ENCODE assay signal across 1 cellular context in genomic region chr4:76087007-76087769, GRCh38.
TF ChIP-seq lines count a peak whose summit lies in the region.

No MANE protein-coding gene starts in this region.

TF ChIP-seq in K562, 482 proteins besides CTCF, POLR2A, EP300 and RAD21 (continued from another document and continues in another):
- TF ChIP-seq STAT6 (CRISPR knock-in tag; IDR thresholded peaks at IDR 0.05): no peak
- TF ChIP-seq CBX3 (IDR thresholded peaks at IDR 0.05; ENCODE audit: borderline replicate concordance in 1 of 2, low read length in 2 of 2): peak in 1 of 2 experiments; percentile 89; a peak in 2 of 3 replicates
- no peak for TF ChIP-seq SIRT6 (IDR thresholded peaks at IDR 0.05; ENCODE audit: low read depth, low read length)
- TF ChIP-seq ATF1 (CRISPR knock-in tag; IDR thresholded peaks at IDR 0.05): no peak
- peak; percentile 31; the same call in 1 of the 2 replicates for TF ChIP-seq ATF1 (tag; IDR thresholded peaks at IDR 0.05)
- peak in 1 of 2 experiments; percentile 79; a peak in 1 of 4 replicates for TF ChIP-seq HDAC1 (IDR thresholded peaks at IDR 0.05)
- no peak for TF ChIP-seq ILK (tag; IDR thresholded peaks at IDR 0.05; ENCODE audit: borderline replicate concordance, low read depth)
- TF ChIP-seq FIP1L1 (IDR thresholded peaks at IDR 0.05; ENCODE audit: low read depth, low read length, poor library complexity, severe bottlenecking): no peak
- TF ChIP-seq CHD1 (IDR thresholded peaks at IDR 0.05; ENCODE audit: low read length): no peak
- TF ChIP-seq XRCC3 (IDR thresholded peaks at IDR 0.05): no peak
- TF ChIP-seq RFX7 (CRISPR knock-in tag; IDR thresholded peaks at IDR 0.05): no peak
- no peak for TF ChIP-seq TCF3 (CRISPR knock-in tag; IDR thresholded peaks at IDR 0.05)
- TF ChIP-seq FOXK2 (conservative IDR thresholded peaks at IDR 0.05 in 1 of 2, IDR thresholded peaks at IDR 0.05 in 1 of 2; ENCODE audit: low read depth in 2 of 2): peak; percentile 86 to 87
- TF ChIP-seq STAT5A (IDR thresholded peaks at IDR 0.05; ENCODE audit: borderline replicate concordance, low read length): no peak
- peak; percentile 93 for TF ChIP-seq MAX (CRISPR knock-in tag; IDR thresholded peaks at IDR 0.05)
- TF ChIP-seq MTA2 (IDR thresholded peaks at IDR 0.05; ENCODE audit: low read depth): no peak
- no peak for TF ChIP-seq ZNF75A (CRISPR knock-in tag; IDR thresholded peaks at IDR 0.05)
- no peak for TF ChIP-seq SP1 (CRISPR knock-in tag; IDR thresholded peaks at IDR 0.05)
- TF ChIP-seq NEUROD1 (IDR thresholded peaks at IDR 0.05; ENCODE audit: borderline replicate concordance, low read depth, low read length, partially characterized antibody): peak; percentile 6
- TF ChIP-seq FUS (optimal IDR thresholded peaks at IDR 0.05; ENCODE audit: low read depth, low read length): no peak
- TF ChIP-seq GATAD2B (IDR thresholded peaks at IDR 0.05; ENCODE audit: borderline replicate concordance): 0 out of 2 replicates have a peak, but pooled peaks have one; percentile 22
- no peak for TF ChIP-seq ZNF282 (CRISPR knock-in tag; IDR thresholded peaks at IDR 0.05)
- TF ChIP-seq, protein P1, sequence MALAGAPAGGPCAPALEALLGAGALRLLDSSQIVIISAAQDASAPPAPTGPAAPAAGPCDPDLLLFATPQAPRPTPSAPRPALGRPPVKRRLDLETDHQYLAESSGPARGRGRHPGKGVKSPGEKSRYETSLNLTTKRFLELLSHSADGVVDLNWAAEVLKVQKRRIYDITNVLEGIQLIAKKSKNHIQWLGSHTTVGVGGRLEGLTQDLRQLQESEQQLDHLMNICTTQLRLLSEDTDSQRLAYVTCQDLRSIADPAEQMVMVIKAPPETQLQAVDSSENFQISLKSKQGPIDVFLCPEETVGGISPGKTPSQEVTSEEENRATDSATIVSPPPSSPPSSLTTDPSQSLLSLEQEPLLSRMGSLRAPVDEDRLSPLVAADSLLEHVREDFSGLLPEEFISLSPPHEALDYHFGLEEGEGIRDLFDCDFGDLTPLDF (CRISPR knock-in tag; IDR thresholded peaks at IDR 0.05): no peak
- TF ChIP-seq TEAD2 (tag; IDR thresholded peaks at IDR 0.05): no peak
- TF ChIP-seq, protein P2, sequence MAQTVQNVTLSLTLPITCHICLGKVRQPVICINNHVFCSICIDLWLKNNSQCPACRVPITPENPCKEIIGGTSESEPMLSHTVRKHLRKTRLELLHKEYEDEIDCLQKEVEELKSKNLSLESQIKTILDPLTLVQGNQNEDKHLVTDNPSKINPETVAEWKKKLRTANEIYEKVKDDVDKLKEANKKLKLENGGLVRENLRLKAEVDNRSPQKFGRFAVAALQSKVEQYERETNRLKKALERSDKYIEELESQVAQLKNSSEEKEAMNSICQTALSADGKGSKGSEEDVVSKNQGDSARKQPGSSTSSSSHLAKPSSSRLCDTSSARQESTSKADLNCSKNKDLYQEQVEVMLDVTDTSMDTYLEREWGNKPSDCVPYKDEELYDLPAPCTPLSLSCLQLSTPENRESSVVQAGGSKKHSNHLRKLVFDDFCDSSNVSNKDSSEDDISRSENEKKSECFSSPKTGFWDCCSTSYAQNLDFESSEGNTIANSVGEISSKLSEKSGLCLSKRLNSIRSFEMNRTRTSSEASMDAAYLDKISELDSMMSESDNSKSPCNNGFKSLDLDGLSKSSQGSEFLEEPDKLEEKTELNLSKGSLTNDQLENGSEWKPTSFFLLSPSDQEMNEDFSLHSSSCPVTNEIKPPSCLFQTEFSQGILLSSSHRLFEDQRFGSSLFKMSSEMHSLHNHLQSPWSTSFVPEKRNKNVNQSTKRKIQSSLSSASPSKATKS (CRISPR knock-in tag; IDR thresholded peaks at IDR 0.05): no peak
- TF ChIP-seq ATF3 (IDR thresholded peaks at IDR 0.05): no peak
- no peak for TF ChIP-seq ATF3 (CRISPR knock-in tag; conservative IDR thresholded peaks at IDR 0.05)
- peak in 1 of 2 experiments; percentile 42; a peak in 1 of 4 replicates for TF ChIP-seq SIN3A (IDR thresholded peaks at IDR 0.05; ENCODE audit: borderline replicate concordance in 2 of 2, control insufficient read depth in 1 of 2, low read depth in 2 of 2, low read length in 2 of 2)
- TF ChIP-seq ZNF274 (IDR thresholded peaks at IDR 0.05; ENCODE audit: borderline replicate concordance, low read depth, low read length): no peak
- TF ChIP-seq ZNF197 (CRISPR knock-in tag; IDR thresholded peaks at IDR 0.05; ENCODE audit: low read depth): no peak
- 0 out of 2 replicates have a peak, but pooled peaks have one; percentile 12 for TF ChIP-seq ARID2 (IDR thresholded peaks at IDR 0.05)
- TF ChIP-seq FOSL1 (tag; conservative IDR thresholded peaks at IDR 0.05): 0 out of 2 replicates have a peak, but pooled peaks have one; percentile 16
- TF ChIP-seq ETV1 (tag; conservative IDR thresholded peaks at IDR 0.05; ENCODE audit: low read depth): no peak
- TF ChIP-seq ZKSCAN8 (CRISPR knock-in tag; IDR thresholded peaks at IDR 0.05): no peak
- no peak for TF ChIP-seq AFF1 (IDR thresholded peaks at IDR 0.05; ENCODE audit: low read depth in 1 of 2, partially characterized antibody in 2 of 2)
- no peak for TF ChIP-seq RUNX1 (IDR thresholded peaks at IDR 0.05; ENCODE audit: low read depth)
- TF ChIP-seq ZNF140 (CRISPR knock-in tag; IDR thresholded peaks at IDR 0.05): no peak
- peak; percentile 50; the same call in 1 of the 2 replicates for TF ChIP-seq HCFC1 (IDR thresholded peaks at IDR 0.05; ENCODE audit: low read depth, low read length)
- no peak for TF ChIP-seq THRB (CRISPR knock-in tag; conservative IDR thresholded peaks at IDR 0.05)
- TF ChIP-seq NKRF (IDR thresholded peaks at IDR 0.05; ENCODE audit: borderline replicate concordance): peak; percentile 71; the same call in 1 of the 2 replicates
- TF ChIP-seq, protein P3, sequence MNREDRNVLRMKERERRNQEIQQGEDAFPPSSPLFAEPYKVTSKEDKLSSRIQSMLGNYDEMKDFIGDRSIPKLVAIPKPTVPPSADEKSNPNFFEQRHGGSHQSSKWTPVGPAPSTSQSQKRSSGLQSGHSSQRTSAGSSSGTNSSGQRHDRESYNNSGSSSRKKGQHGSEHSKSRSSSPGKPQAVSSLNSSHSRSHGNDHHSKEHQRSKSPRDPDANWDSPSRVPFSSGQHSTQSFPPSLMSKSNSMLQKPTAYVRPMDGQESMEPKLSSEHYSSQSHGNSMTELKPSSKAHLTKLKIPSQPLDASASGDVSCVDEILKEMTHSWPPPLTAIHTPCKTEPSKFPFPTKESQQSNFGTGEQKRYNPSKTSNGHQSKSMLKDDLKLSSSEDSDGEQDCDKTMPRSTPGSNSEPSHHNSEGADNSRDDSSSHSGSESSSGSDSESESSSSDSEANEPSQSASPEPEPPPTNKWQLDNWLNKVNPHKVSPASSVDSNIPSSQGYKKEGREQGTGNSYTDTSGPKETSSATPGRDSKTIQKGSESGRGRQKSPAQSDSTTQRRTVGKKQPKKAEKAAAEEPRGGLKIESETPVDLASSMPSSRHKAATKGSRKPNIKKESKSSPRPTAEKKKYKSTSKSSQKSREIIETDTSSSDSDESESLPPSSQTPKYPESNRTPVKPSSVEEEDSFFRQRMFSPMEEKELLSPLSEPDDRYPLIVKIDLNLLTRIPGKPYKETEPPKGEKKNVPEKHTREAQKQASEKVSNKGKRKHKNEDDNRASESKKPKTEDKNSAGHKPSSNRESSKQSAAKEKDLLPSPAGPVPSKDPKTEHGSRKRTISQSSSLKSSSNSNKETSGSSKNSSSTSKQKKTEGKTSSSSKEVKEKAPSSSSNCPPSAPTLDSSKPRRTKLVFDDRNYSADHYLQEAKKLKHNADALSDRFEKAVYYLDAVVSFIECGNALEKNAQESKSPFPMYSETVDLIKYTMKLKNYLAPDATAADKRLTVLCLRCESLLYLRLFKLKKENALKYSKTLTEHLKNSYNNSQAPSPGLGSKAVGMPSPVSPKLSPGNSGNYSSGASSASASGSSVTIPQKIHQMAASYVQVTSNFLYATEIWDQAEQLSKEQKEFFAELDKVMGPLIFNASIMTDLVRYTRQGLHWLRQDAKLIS (CRISPR knock-in tag; IDR thresholded peaks at IDR 0.05): no peak
- 0 out of 2 replicates have a peak, but pooled peaks have one; percentile 15 for TF ChIP-seq VEZF1 (CRISPR knock-in tag; IDR thresholded peaks at IDR 0.05)
- no peak for TF ChIP-seq PTBP1 (IDR thresholded peaks at IDR 0.05; ENCODE audit: low read depth, low read length)
- peak in 1 of 2 experiments; percentile 62; a peak in 1 of 4 replicates for TF ChIP-seq ARNT (IDR thresholded peaks at IDR 0.05)
